In genomic region chr2:230457073-230457768, GRCh38 we compare ENCODE assay signal across 10 cellular contexts. TPM values are rescaled to one million over a fixed set of nuclear protein-coding genes. Genes with fewer than 3 reads are reported as not detected.
A peak's percentile ranks its signal among the peaks of the same experiment; 100 is the strongest.
DNase-seq lines count a peak whose midpoint lies in the region; ATAC-seq and TF ChIP-seq lines count a peak whose summit lies in the region.
"Had no signal": no experiment of that assay in that cellular context is flagged by ENCODE, and none has a peak within 500 bp of the region (broad histone marks: within the 10 kb centered on the region; RNA-seq: fewer than 3 reads in every experiment).

No MANE protein-coding gene starts in this region.

- H3K36me3 ChIP-seq in KOPT-K1 (ENCODE audit: insufficient read depth, low read length) = peaks cover 83% of the 10 kb centered on the region
- H3K36me3 ChIP-seq in lower lobe of right lung = peaks cover 76% of the 10 kb centered on the region
- H3K36me3 ChIP-seq in tibial artery = peaks cover 70 to 78% (median 78%) of the 10 kb centered on the region in 3 donors

- peak; percentile 71 to 90 for ATAC-seq in lower lobe of right lung
- ATAC-seq in HG03280 (IDR thresholded peaks at IDR 0.05; ENCODE audit: unreplicated experiment) = no peak

- intact Hi-C loops in lower lobe of right lung (cut with DNase I) = no loop called here
- intact Hi-C loops in tibial artery (cut with DNase I; ENCODE audit: low total_unique reads) = no loop called here

- peaks cover 66% of the 10 kb centered on the region for H3K4me1 Mint-ChIP-seq in activated CD4-positive, alpha-beta memory T cell treated with anti-CD3 and anti-CD28 coated beads, Interleukin-2, amount 10 ng/mL, durations not matched to agents 7 days and 5 days

- H3K27me3 ChIP-seq in lower lobe of right lung (ENCODE audit: low read depth) = no peaks in the 10 kb centered on the region
- H3K27me3 ChIP-seq in tibial artery = no peaks in the 10 kb centered on the region
- H3K27me3 ChIP-seq: pancreas had no signal

- H3K9me3 ChIP-seq in KOPT-K1 (ENCODE audit: insufficient read depth, low read length, poor library complexity, severe bottlenecking) (peaks cover 17% of the 10 kb centered on the region), lower lobe of right lung (no peaks in the 10 kb centered on the region), tibial artery (no peaks in the 10 kb centered on the region)
- H3K9me3 ChIP-seq: pancreas had no signal

- H3K4me3 ChIP-seq in lower lobe of right lung = no peak overlapping the region
- no peak overlapping the region for H3K4me3 ChIP-seq in tibial artery
- H3K4me3 ChIP-seq: pancreas had no signal

- peaks cover 94% of the 10 kb centered on the region for H3K36me3 Mint-ChIP-seq in activated CD4-positive, alpha-beta memory T cell treated with anti-CD3 and anti-CD28 coated beads, Interleukin-2, amount 10 ng/mL, durations not matched to agents 7 days and 5 days (ENCODE audit: low read depth)

- H3K4me1 ChIP-seq in lower lobe of right lung (no peaks in the 10 kb centered on the region), tibial artery (no peaks in the 10 kb centered on the region)
- H3K4me1 ChIP-seq: pancreas had no signal

- POLR2A ChIA-PET in activated CD4-positive, alpha-beta memory T cell treated with anti-CD3 and anti-CD28 coated beads, Interleukin-2, amount 10 ng/mL, durations not matched to agents 7 days and 5 days (lab: Charles Lee) = interaction anchor here (1.8 kb wide), 1 partner anchor 9 kb away, joined by 4 read pairs; no protein-coding TSS in a partner anchor

- peaks cover 2% of the 10 kb centered on the region for H3K9me3 Mint-ChIP-seq in activated CD4-positive, alpha-beta memory T cell treated with anti-CD3 and anti-CD28 coated beads, Interleukin-2, amount 10 ng/mL, durations not matched to agents 7 days and 5 days

- CTCF ChIA-PET in activated CD4-positive, alpha-beta memory T cell treated with anti-CD3 and anti-CD28 coated beads, Interleukin-2, amount 10 ng/mL, durations not matched to agents 7 days and 5 days (lab: Charles Lee) = interaction anchor here (2.1 kb wide), 1 partner anchor 297 kb away, joined by 5 read pairs; no protein-coding TSS in a partner anchor

- DNase-seq in CD1c-positive myeloid dendritic cell (ENCODE audit: extremely low spot score) (peak; percentile 58), lower lobe of right lung (no peak), COR-L47 (lab: John Stamatoyannopoulos, UW) (no peak), tibial artery (no peak), AG20443 (ENCODE audit: low spot score) (no peak)
- no peak for DNase-seq in activated CD4-positive, alpha-beta memory T cell treated with anti-CD3 and anti-CD28 coated beads, Interleukin-2, amount 10 ng/mL, durations not matched to agents 7 days and 5 days
- DNase-seq: GOT3, pancreas had no signal

- no peak overlapping the region for H3K4me3 Mint-ChIP-seq in activated CD4-positive, alpha-beta memory T cell treated with anti-CD3 and anti-CD28 coated beads, Interleukin-2, amount 10 ng/mL, durations not matched to agents 7 days and 5 days

- H3K27me3 Mint-ChIP-seq in activated CD4-positive, alpha-beta memory T cell treated with anti-CD3 and anti-CD28 coated beads, Interleukin-2, amount 10 ng/mL, durations not matched to agents 7 days and 5 days = no peaks in the 10 kb centered on the region

- peak overlapping the region; percentile 74 for H3K27ac Mint-ChIP-seq in activated CD4-positive, alpha-beta memory T cell treated with anti-CD3 and anti-CD28 coated beads, Interleukin-2, amount 10 ng/mL, durations not matched to agents 7 days and 5 days

- peak overlapping the region; percentile 12 for H3K27ac ChIP-seq in KOPT-K1 (ENCODE audit: low read depth, low read length, poor library complexity, severe bottlenecking)
- H3K27ac ChIP-seq in lower lobe of right lung = peak overlapping the region; percentile 53
- H3K27ac ChIP-seq in tibial artery = no peak overlapping the region
- H3K27ac ChIP-seq: pancreas had no signal

- TF ChIP-seq CTCF in lower lobe of right lung (IDR thresholded peaks at IDR 0.05) (no peak), tibial artery (IDR thresholded peaks at IDR 0.05) (no peak)

RNA-seq across cellular contexts. Expression of gene SP100, which starts 41.2 kb away (rescaled TPM):
- total RNA-seq in activated CD4-positive, alpha-beta memory T cell treated with anti-CD3 and anti-CD28 coated beads, Interleukin-2, amount 10 ng/mL, durations not matched to agents 7 days and 5 days = 100 to 1,000 TPM; 351 TPM
- total RNA-seq in lower lobe of right lung = 162 TPM

Comparison
In these comparisons a context has a peak if more than half of its experiments do, and no peak if none do; other contexts are left out.
1. H3K27ac ChIP-seq: peak in KOPT-K1 (single experiment) and lower lobe of right lung (single experiment); none in tibial artery (0 of 2).